In genomic region chr17:45585037-45585437, GRCh38 we compare ENCODE assay signal across 8 cellular contexts.
A peak's percentile ranks its signal among the peaks of the same experiment; 100 is the strongest.
DNase-seq lines count a peak whose midpoint lies in the region; ATAC-seq and TF ChIP-seq lines count a peak whose summit lies in the region.
"Not testable (repeated sequence)": the region's sequence is repeated elsewhere in the genome, so short reads cannot be mapped to it uniquely, and the experiment has no call there.

No MANE protein-coding gene starts in this region.

- H3K4me3 ChIP-seq in NB4 (ENCODE audit: low read depth, low read length), result peak overlapping the region; percentile 59
- peak overlapping the region; percentile 88 for H3K4me3 ChIP-seq in effector memory CD4-positive, alpha-beta T cell (ENCODE audit: insufficient read depth, low read depth, low read length, poor library complexity, severe bottlenecking)
- peak overlapping the region; percentile 81 to 93 for H3K4me3 ChIP-seq in left lung
- peak overlapping the region; percentile 81 to 99 (median 90) for H3K4me3 ChIP-seq in spleen

- TF ChIP-seq CTCF in 22Rv1 (IDR thresholded peaks at IDR 0.05) (0 out of 2 replicates have a peak, but pooled peaks have one; percentile 1), NB4 (IDR thresholded peaks at IDR 0.05; ENCODE audit: low read depth, low read length) (peak; percentile 23), left lung (IDR thresholded peaks at IDR 0.05) (peak; percentile 7 to 29), spleen (IDR thresholded peaks at IDR 0.05 in 8 of 11, conservative IDR thresholded peaks at IDR 0.05 in 3 of 11) (peak in 6 of 11 experiments; percentile 19 to 60 (median 42))

- not testable (repeated sequence) for H3K27me3 ChIP-seq in effector memory CD4-positive, alpha-beta T cell (replicated peaks; ENCODE audit: control insufficient read depth, insufficient read depth, low read length, poor library complexity, severe bottlenecking); left lung; spleen (replicated peaks in 1 of 7)

- H3K27ac ChIP-seq in 22Rv1 (peak overlapping the region; percentile 93), left lung (peak overlapping the region; percentile 93), spleen (peak overlapping the region; percentile 89 to 96 (median 94))
- H3K27ac ChIP-seq in effector memory CD4-positive, alpha-beta T cell (ENCODE audit: insufficient read depth, low read length, poor library complexity, severe bottlenecking), result peak overlapping the region; percentile 86

- peaks cover 18% of the 10 kb centered on the region for H3K4me1 ChIP-seq in effector memory CD4-positive, alpha-beta T cell (ENCODE audit: control insufficient read depth, insufficient read depth, low read length, poor library complexity, severe bottlenecking)
- H3K4me1 ChIP-seq in left lung (peaks cover 8 to 26% of the 10 kb centered on the region in 2 donors), spleen (peaks cover 5 to 54% (median 28%) of the 10 kb centered on the region in 6 donors)

- DNase-seq in NB4 (ENCODE audit: low read depth), result peak; percentile 95
- DNase-seq in activated CD8-positive, alpha-beta memory T cell treated with anti-CD3 and anti-CD28 coated beads, Interleukin-2, amount 50 U/mL, for 48 hours, result peak; percentile 94
- DNase-seq in effector memory CD4-positive, alpha-beta T cell, result peak; percentile 74 to 85 (median 79)
- DNase-seq in left lung, result peak; percentile 94 to 97
- DNase-seq in spleen, result peak; percentile 99

- not testable (repeated sequence) for H3K36me3 ChIP-seq in effector memory CD4-positive, alpha-beta T cell (ENCODE audit: control insufficient read depth, insufficient read depth, low read length); left lung
- H3K36me3 ChIP-seq in spleen, result peaks cover 0 to 21% (median 6%) of the 10 kb centered on the region in 6 donors

- not testable (repeated sequence) for H3K9me3 ChIP-seq in effector memory CD4-positive, alpha-beta T cell (ENCODE audit: control insufficient read depth, low read length); left lung; spleen

- ATAC-seq in HG02840 (IDR thresholded peaks at IDR 0.05; ENCODE audit: low FRiP score, unreplicated experiment) (peak; percentile 57), left lung (peak; percentile 79)

- intact Hi-C loops in left lung (cut with DNase I); spleen (cut with DNase I; ENCODE audit: low total_unique reads): not testable (repeated sequence)

- peak; percentile 50 for TF ChIP-seq POLR2A in GM18526 (IDR thresholded peaks at IDR 0.05; ENCODE audit: extremely low read depth, insufficient read length)
- TF ChIP-seq POLR2A in NB4 (IDR thresholded peaks at IDR 0.05; ENCODE audit: extremely low read depth, insufficient read length), result peak; percentile 64
- TF ChIP-seq POLR2A in spleen (IDR thresholded peaks at IDR 0.05), result peak in 1 of 3 donors; percentile 57

- 0 to 1% (median 0%) methylated on average over 16 to 40 of the region's 40 CpGs for WGBS in spleen, 5 donors

Comparison
In these comparisons a context has a peak if more than half of its experiments do, and no peak if none do; other contexts are left out.
1. Peak in every context shown above with its lines: DNase-seq, ATAC-seq, H3K4me3 ChIP-seq and H3K27ac ChIP-seq.